In the genomic region with DNA sequence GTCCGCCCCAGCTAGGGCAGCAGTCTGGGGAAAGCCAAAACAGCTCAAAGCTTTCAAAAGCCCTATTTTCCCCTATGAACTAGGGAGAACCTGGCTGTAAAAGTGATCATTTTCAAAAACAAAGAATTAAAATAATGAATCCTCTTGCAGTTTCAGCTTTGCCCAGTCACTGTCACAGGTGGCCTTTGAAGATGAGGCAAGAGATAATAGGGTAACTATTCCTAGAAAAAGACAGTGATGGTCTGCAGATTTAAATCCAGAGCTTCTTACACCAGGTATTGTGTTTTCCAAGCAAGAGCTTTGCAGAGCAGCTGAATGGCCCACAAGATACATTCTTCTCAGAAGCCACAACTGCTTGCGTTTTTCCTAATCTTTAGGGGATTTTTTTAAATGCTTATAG, we compare ENCODE assay signal across 25 cellular contexts.
DNase-seq lines count a peak whose midpoint lies in the region; ATAC-seq and TF ChIP-seq lines count a peak whose summit lies in the region.
"Had no signal": no experiment of that assay in that cellular context is flagged by ENCODE, and none has a peak within 500 bp of the region (broad histone marks: within the 10 kb centered on the region; RNA-seq: fewer than 3 reads in every experiment).

No MANE protein-coding gene starts in this region.

- no peak for TF ChIP-seq POLR2A in GM18505 (IDR thresholded peaks at IDR 0.05; ENCODE audit: borderline replicate concordance, extremely low read depth, insufficient read depth, insufficient read length)
- no peak for TF ChIP-seq POLR2A in spleen (IDR thresholded peaks at IDR 0.05)

- intact Hi-C loops in dorsolateral prefrontal cortex (cut with DNase I), result no loop called here
- intact Hi-C loops in psoas muscle (cut with DNase I), result no loop called here
- intact Hi-C loops in spleen (cut with DNase I; ENCODE audit: low total_unique reads), result no loop called here

- H3K9me3 Mint-ChIP-seq in naive B cell, result no peaks in the 10 kb centered on the region
- H3K9me3 Mint-ChIP-seq: IgD-negative memory B cell; natural killer cell treated with Interleukin-12 subunit alpha and Interleukin-12 subunit beta and Interleukin-15 and Interleukin-18, amount 100 ng/mL, for 72 hours; stimulated activated naive CD8-positive, alpha-beta T cell treated with anti-CD3 and anti-CD28 coated beads, Interleukin-15, amount 100 ng/mL, for 72 hours had no signal

- H3K36me3 Mint-ChIP-seq in naive B cell, result no peaks in the 10 kb centered on the region
- H3K36me3 Mint-ChIP-seq: IgD-negative memory B cell; natural killer cell treated with Interleukin-12 subunit alpha and Interleukin-12 subunit beta and Interleukin-15 and Interleukin-18, amount 100 ng/mL, for 72 hours had no signal

- DNase-seq in naive B cell (no peak), dorsolateral prefrontal cortex (no peak), psoas muscle (no peak), spleen (no peak)
- DNase-seq: activated CD4-positive, CD25-positive, alpha-beta regulatory T cell treated with anti-CD3 and anti-CD28 coated beads, Interleukin-2, amount 50 U/mL, for 72 hours; activated naive CD4-positive, alpha-beta T cell treated with anti-CD3 and anti-CD28 coated beads, Interleukin-2, amount 50 U/mL, for 16 hours; activated T-cell treated with anti-CD3 and anti-CD28 coated beads, Interleukin-2, amount 50 U/mL, for 48 hours; aorta; DMS79; effector memory CD4-positive, alpha-beta T cell; GOT3; MG63; NCI-H1436 treated with DMSO at 0.1 percent for 48 hours; NCI-H2171; NCI-H526; stimulated activated CD4-positive, alpha-beta T cell treated with anti-CD3 and anti-CD28 coated beads, Interleukin-2, amount 100 ng/mL, for 24 hours; upper lobe of left lung had no signal

- WGBS in psoas muscle, 3 donors, result 86 to 89% (median 88%) methylated on average over 2 of the region's 2 CpGs
- 86 to 95% (median 93%) methylated on average over 2 of the region's 2 CpGs for WGBS in spleen, 5 donors

- H3K9me3 ChIP-seq in psoas muscle (no peaks in the 10 kb centered on the region), spleen (no peaks in the 10 kb centered on the region)
- H3K9me3 ChIP-seq: MG63, upper lobe of left lung had no signal

- TF ChIP-seq CTCF in dorsolateral prefrontal cortex (IDR thresholded peaks at IDR 0.05 in 54 of 56, conservative IDR thresholded peaks at IDR 0.05 in 2 of 56; ENCODE audit: low read depth in 1 of 56, partially characterized antibody in 56 of 56) (no peak), psoas muscle (IDR thresholded peaks at IDR 0.05) (no peak), spleen (IDR thresholded peaks at IDR 0.05 in 8 of 11, conservative IDR thresholded peaks at IDR 0.05 in 3 of 11) (no peak)

- H3K27me3 ChIP-seq in dorsolateral prefrontal cortex, result no peaks in the 10 kb centered on the region
- H3K27me3 ChIP-seq in psoas muscle (ENCODE audit: insufficient read depth in 3 of 3, low read length in 2 of 3), result no peaks in the 10 kb centered on the region
- no peaks in the 10 kb centered on the region for H3K27me3 ChIP-seq in spleen (replicated peaks in 1 of 7)
- H3K27me3 ChIP-seq: MG63, upper lobe of left lung had no signal

- H3K27ac Mint-ChIP-seq in naive B cell, result peak overlapping the region in 1 of 6 donors; percentile 61
- H3K27ac Mint-ChIP-seq: IgD-negative memory B cell; natural killer cell treated with Interleukin-12 subunit alpha and Interleukin-12 subunit beta and Interleukin-15 and Interleukin-18, amount 100 ng/mL, for 72 hours had no signal

- H3K36me3 ChIP-seq in psoas muscle (ENCODE audit: insufficient read depth in 1 of 2, low read depth in 1 of 2) (no peaks in the 10 kb centered on the region), spleen (no peaks in the 10 kb centered on the region)
- H3K36me3 ChIP-seq: MG63, upper lobe of left lung had no signal

- peaks cover 9 to 18% (median 12%) of the 10 kb centered on the region in 3 donors for H3K27me3 Mint-ChIP-seq in naive B cell
- H3K27me3 Mint-ChIP-seq: stimulated activated naive CD8-positive, alpha-beta T cell treated with anti-CD3 and anti-CD28 coated beads, Interleukin-15, amount 100 ng/mL, for 72 hours had no signal

- ATAC-seq in GM18505 (IDR thresholded peaks at IDR 0.05; ENCODE audit: unreplicated experiment) (peak; percentile 11), GM21717 (IDR thresholded peaks at IDR 0.05; ENCODE audit: unreplicated experiment) (peak; percentile 14), HG03139 (IDR thresholded peaks at IDR 0.05; ENCODE audit: unreplicated experiment) (peak; percentile 5), naive B cell (ENCODE audit: low read depth in 2 of 2) (no peak), GM21515 (IDR thresholded peaks at IDR 0.05; ENCODE audit: unreplicated experiment) (no peak), psoas muscle (no peak)
- ATAC-seq: natural killer cell treated with Interleukin-12 subunit alpha and Interleukin-12 subunit beta and Interleukin-15 and Interleukin-18, amount 100 ng/mL, for 72 hours; stimulated activated naive CD8-positive, alpha-beta T cell treated with anti-CD3 and anti-CD28 coated beads, Interleukin-15, amount 100 ng/mL, for 72 hours had no signal

- H3K4me1 Mint-ChIP-seq in naive B cell, result peaks cover 17 to 28% (median 21%) of the 10 kb centered on the region in 3 donors

- H3K4me3 ChIP-seq in dorsolateral prefrontal cortex, result no peak overlapping the region
- no peak overlapping the region for H3K4me3 ChIP-seq in psoas muscle
- no peak overlapping the region for H3K4me3 ChIP-seq in spleen
- H3K4me3 ChIP-seq: MG63, upper lobe of left lung had no signal

- peak overlapping the region in 5 of 8 donors; percentile 59 to 83 (median 63) for H3K4me3 Mint-ChIP-seq in naive B cell
- H3K4me3 Mint-ChIP-seq: natural killer cell treated with Interleukin-12 subunit alpha and Interleukin-12 subunit beta and Interleukin-15 and Interleukin-18, amount 100 ng/mL, for 72 hours; stimulated activated naive CD8-positive, alpha-beta T cell treated with anti-CD3 and anti-CD28 coated beads, Interleukin-15, amount 100 ng/mL, for 72 hours had no signal

- peak overlapping the region in 2 of 59 donors; percentile 20 to 34 for H3K27ac ChIP-seq in dorsolateral prefrontal cortex
- no peak overlapping the region for H3K27ac ChIP-seq in psoas muscle
- no peak overlapping the region for H3K27ac ChIP-seq in spleen
- H3K27ac ChIP-seq: RWPE1, upper lobe of left lung had no signal

- H3K4me1 ChIP-seq in psoas muscle (peaks cover 18% of the 10 kb centered on the region), spleen (peaks cover 0 to 22% (median 2%) of the 10 kb centered on the region in 6 donors)
- H3K4me1 ChIP-seq: upper lobe of left lung had no signal

Comparison
In these comparisons a context has a peak if more than half of its experiments do, and no peak if none do; other contexts are left out.
1. ATAC-seq: peak in GM18505 (single experiment), GM21717 (single experiment) and HG03139 (single experiment); none in naive B cell (0 of 2), GM21515 (single experiment) and psoas muscle (0 of 4).